ENCODE assay signal across 1 cellular context in genomic region chr12:83313827-83314226, GRCh38.
TF ChIP-seq lines count a peak whose summit lies in the region.

No MANE protein-coding gene starts in this region.

TF ChIP-seq in K562, 482 proteins besides CTCF, POLR2A, EP300 and RAD21 (continued from another document):
- TF ChIP-seq ZBTB40 (IDR thresholded peaks at IDR 0.05) (no peak), ZBTB40 (CRISPR knock-in tag; IDR thresholded peaks at IDR 0.05) (no peak), FOS (IDR thresholded peaks at IDR 0.05; ENCODE audit: extremely low read depth, insufficient read length) (no peak), BDP1 (IDR thresholded peaks at IDR 0.05; ENCODE audit: insufficient read depth, insufficient read length) (no peak), MEIS2 (IDR thresholded peaks at IDR 0.05; ENCODE audit: partially characterized antibody) (peak; percentile 67), L3MBTL2 (IDR thresholded peaks at IDR 0.05) (no peak), TCF3 (CRISPR knock-in tag; IDR thresholded peaks at IDR 0.05) (peak; percentile 71), RREB1 (CRISPR knock-in tag; IDR thresholded peaks at IDR 0.05) (no peak), SP2 (IDR thresholded peaks at IDR 0.05; ENCODE audit: extremely low read depth, low read depth, low read length, poor library complexity, severe bottlenecking) (no peak), CBFA2T3 (IDR thresholded peaks at IDR 0.05) (peak; percentile 84), KLF10 (CRISPR knock-in tag; IDR thresholded peaks at IDR 0.05) (no peak), HDAC1 (IDR thresholded peaks at IDR 0.05) (peak in 1 of 2 experiments; percentile 52; a peak in 1 of 4 replicates), DPF2 (IDR thresholded peaks at IDR 0.05) (0 out of 2 replicates have a peak, but pooled peaks have one; percentile 19), ZNF24 (IDR thresholded peaks at IDR 0.05) (no peak), USF2 (CRISPR knock-in tag; IDR thresholded peaks at IDR 0.05) (no peak), SNIP1 (IDR thresholded peaks at IDR 0.05; ENCODE audit: low read depth) (no peak), TRIM28 (IDR thresholded peaks at IDR 0.05) (no peak), PATZ1 (CRISPR knock-in tag; IDR thresholded peaks at IDR 0.05; ENCODE audit: borderline replicate concordance) (no peak), PBX2 (CRISPR knock-in tag; IDR thresholded peaks at IDR 0.05; ENCODE audit: low read depth) (no peak), PBX2 (tag; conservative IDR thresholded peaks at IDR 0.05; ENCODE audit: low read depth) (peak; percentile 82), ARID1B (IDR thresholded peaks at IDR 0.05) (peak; percentile 82)
